ENCODE assay signal across 1 cellular context in the genomic region with DNA sequence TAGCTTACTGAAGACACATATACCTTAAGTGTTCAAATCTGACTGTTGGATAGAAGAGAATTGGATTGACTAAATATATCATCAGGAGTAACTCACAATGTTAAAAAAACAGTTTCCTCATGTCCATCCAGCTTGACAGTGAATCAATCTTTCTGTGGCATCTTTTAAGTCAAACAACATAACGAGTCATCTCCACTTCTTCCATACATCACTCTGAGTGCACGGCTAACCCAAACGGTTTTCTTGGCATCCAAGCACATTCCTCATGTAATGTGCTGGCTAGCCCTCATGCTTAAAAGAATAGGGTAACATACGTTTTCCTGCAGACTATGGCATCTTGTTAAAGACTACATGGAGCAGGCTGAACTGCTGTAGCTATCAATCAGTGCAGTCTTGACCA.
TF ChIP-seq lines count a peak whose summit lies in the region.

No MANE protein-coding gene starts in this region.

TF ChIP-seq in endothelial cell of umbilical vein, 7 proteins besides CTCF, POLR2A, EP300 and RAD21 (continued from another document):
- no peak for TF ChIP-seq POLR2AphosphoS5 (IDR thresholded peaks at IDR 0.05; ENCODE audit: insufficient read depth, low read depth, low read length)
- no peak for TF ChIP-seq EZH2 (IDR thresholded peaks at IDR 0.05; ENCODE audit: borderline replicate concordance, low read depth, low read length, severe bottlenecking)
- TF ChIP-seq JUN (IDR thresholded peaks at IDR 0.05; ENCODE audit: borderline replicate concordance, insufficient read depth, insufficient read length, low read depth) = no peak
- TF ChIP-seq GATA2 (IDR thresholded peaks at IDR 0.05; ENCODE audit: insufficient read depth, insufficient read length, low read depth, low read length) = peak; percentile 78
- TF ChIP-seq FOS (IDR thresholded peaks at IDR 0.05; ENCODE audit: borderline replicate concordance, insufficient read depth, low read length) = peak; percentile 81
